8 cellular contexts compared by ENCODE assay signal in the genomic region with DNA sequence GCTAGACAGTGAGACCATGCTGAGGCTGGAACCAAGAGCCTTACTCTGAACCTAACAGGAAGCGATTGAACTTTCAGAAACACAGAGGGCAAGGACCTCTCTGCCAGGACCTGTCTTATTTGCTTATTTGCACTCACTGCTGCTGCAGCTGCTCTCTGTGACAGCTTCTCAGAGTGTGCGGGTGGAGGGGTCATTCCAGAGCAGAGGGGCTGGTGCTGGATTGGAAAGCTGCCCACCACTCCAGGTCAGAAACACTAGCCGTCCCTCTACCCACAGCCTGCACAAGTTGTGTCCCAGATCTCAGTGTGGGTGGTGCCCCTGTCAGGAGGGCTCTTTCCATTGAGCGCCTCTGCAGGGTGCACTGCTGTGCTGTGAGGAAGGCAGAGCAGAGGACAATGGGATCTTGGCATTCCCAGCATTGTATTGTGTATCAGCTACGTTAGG.
A peak's percentile ranks its signal among the peaks of the same experiment; 100 is the strongest.
DNase-seq lines count a peak whose midpoint lies in the region; ATAC-seq and TF ChIP-seq lines count a peak whose summit lies in the region.

No MANE protein-coding gene starts in this region.

- peaks cover 33% of the 10 kb centered on the region for H3K4me1 Mint-ChIP-seq in activated T-helper 17 cell treated with anti-CD3 and anti-CD28 coated beads, Interleukin-2, amount 50 U/mL, for 72 hours
- peaks cover 53% of the 10 kb centered on the region for H3K4me1 Mint-ChIP-seq in chondrocyte (ENCODE audit: low read depth)

- ATAC-seq in HG03045 (IDR thresholded peaks at IDR 0.05; ENCODE audit: unreplicated experiment): peak; percentile 78
- ATAC-seq in activated T-helper 17 cell treated with anti-CD3 and anti-CD28 coated beads, Interleukin-2, amount 50 U/mL, for 72 hours (replicated peaks): peak; percentile 57
- peak; percentile 35 for ATAC-seq in sciatic nerve

- no peaks in the 10 kb centered on the region for H3K36me3 Mint-ChIP-seq in activated T-helper 17 cell treated with anti-CD3 and anti-CD28 coated beads, Interleukin-2, amount 50 U/mL, for 72 hours (ENCODE audit: low read depth)
- no peaks in the 10 kb centered on the region for H3K36me3 Mint-ChIP-seq in chondrocyte (ENCODE audit: low read depth)

- H3K4me3 Mint-ChIP-seq in activated T-helper 17 cell treated with anti-CD3 and anti-CD28 coated beads, Interleukin-2, amount 50 U/mL, for 72 hours: peak overlapping the region; percentile 39
- H3K4me3 Mint-ChIP-seq in chondrocyte (ENCODE audit: unreplicated experiment): no peak overlapping the region

- no peak for TF ChIP-seq CTCF in chondrocyte (IDR thresholded peaks at IDR 0.05)

- no peaks in the 10 kb centered on the region for H3K9me3 Mint-ChIP-seq in activated T-helper 17 cell treated with anti-CD3 and anti-CD28 coated beads, Interleukin-2, amount 50 U/mL, for 72 hours
- H3K9me3 Mint-ChIP-seq in chondrocyte (ENCODE audit: low read depth): no peaks in the 10 kb centered on the region

- no peaks in the 10 kb centered on the region for H3K27me3 Mint-ChIP-seq in activated T-helper 17 cell treated with anti-CD3 and anti-CD28 coated beads, Interleukin-2, amount 50 U/mL, for 72 hours
- no peaks in the 10 kb centered on the region for H3K27me3 Mint-ChIP-seq in chondrocyte (ENCODE audit: low read depth)

- no peak overlapping the region for H3K27ac Mint-ChIP-seq in activated T-helper 17 cell treated with anti-CD3 and anti-CD28 coated beads, Interleukin-2, amount 50 U/mL, for 72 hours
- no peak overlapping the region for H3K27ac Mint-ChIP-seq in chondrocyte (ENCODE audit: unreplicated experiment)

- intact Hi-C loops in sciatic nerve (cut with DNase I): no loop called here

- DNase-seq in DMS53 (lab: John Stamatoyannopoulos, UW) (peak; percentile 14), DMS53 treated with DMSO at 0.1 percent for 48 hours (lab: John Stamatoyannopoulos, UW; ENCODE audit: unreplicated experiment) (no peak), sciatic nerve (ENCODE audit: low spot score) (no peak), NCI-H446 (lab: John Stamatoyannopoulos, UW) (no peak), chondrocyte (ENCODE audit: low spot score) (no peak)
- no peak for DNase-seq in activated CD4-positive, alpha-beta T cell treated with anti-CD3 and anti-CD28 coated beads for 4 hours
